Comparison of ENCODE assay signal across 8 cellular contexts in genomic region chr20:59518881-59519706, GRCh38.
DNase-seq lines count a peak whose midpoint lies in the region; ATAC-seq, FAIRE-seq and TF ChIP-seq lines count a peak whose summit lies in the region.

No MANE protein-coding gene starts in this region.

- TF ChIP-seq CTCF in CD4-positive, alpha-beta T cell (IDR thresholded peaks at IDR 0.05): peak; percentile 88
- peak; percentile 71 to 89 for TF ChIP-seq CTCF in brain (conservative IDR thresholded peaks at IDR 0.05)

- no peaks in the 10 kb centered on the region for H3K4me1 Mint-ChIP-seq in CD4-positive, alpha-beta T cell (ENCODE audit: low read depth)
- peaks cover 17% of the 10 kb centered on the region for H3K4me1 Mint-ChIP-seq in brain
- H3K4me1 Mint-ChIP-seq in stimulated activated effector memory CD8-positive, alpha-beta T cell treated with anti-CD3 and anti-CD28 coated beads, Interleukin-12 subunit alpha, Interleukin-12 subunit beta, amount 100 ng/mL, for 72 hours: no peaks in the 10 kb centered on the region

- intact Hi-C loops in CD4-positive, alpha-beta T cell (cut with DNase I, micrococcal nuclease): no loop called here

- H3K27ac Mint-ChIP-seq in CD4-positive, alpha-beta T cell: no peak overlapping the region
- H3K27ac Mint-ChIP-seq in brain: no peak overlapping the region
- no peak overlapping the region for H3K27ac Mint-ChIP-seq in stimulated activated effector memory CD8-positive, alpha-beta T cell treated with anti-CD3 and anti-CD28 coated beads, Interleukin-12 subunit alpha, Interleukin-12 subunit beta, amount 100 ng/mL, for 72 hours

- H3K27ac ChIP-seq in CD4-positive, alpha-beta T cell (ENCODE audit: low read depth, low read length): no peak overlapping the region

- DNase-seq in CD4-positive, alpha-beta T cell: peak in 3 of 10 experiments; percentile 9 to 15 (median 11)
- peak; percentile 48 for DNase-seq in Jurkat, Clone E6-1 (ENCODE audit: low read depth, low spot score)
- peak; percentile 69 for DNase-seq in OCI-M1 (lab: John Stamatoyannopoulos, UW)
- peak in 1 of 2 donors; percentile 7 for DNase-seq in stimulated activated effector memory CD8-positive, alpha-beta T cell treated with anti-CD3 and anti-CD28 coated beads, Interleukin-12 subunit alpha, Interleukin-12 subunit beta, amount 100 ng/mL, for 72 hours (ENCODE audit: low spot score in 2 of 2)

- H3K9me3 ChIP-seq in CD4-positive, alpha-beta T cell (ENCODE audit: control insufficient read depth, low read length): no peaks in the 10 kb centered on the region

- H3K4me3 ChIP-seq in Jurkat, Clone E6-1 (ENCODE audit: low read length): no peak overlapping the region

- H3K4me3 Mint-ChIP-seq in CD4-positive, alpha-beta T cell: no peak overlapping the region
- H3K4me3 Mint-ChIP-seq in brain: no peak overlapping the region
- H3K4me3 Mint-ChIP-seq in stimulated activated effector memory CD8-positive, alpha-beta T cell treated with anti-CD3 and anti-CD28 coated beads, Interleukin-12 subunit alpha, Interleukin-12 subunit beta, amount 100 ng/mL, for 72 hours: no peak overlapping the region

- peaks cover 44% of the 10 kb centered on the region for H3K27me3 ChIP-seq in CD4-positive, alpha-beta T cell (ENCODE audit: control insufficient read depth, insufficient read depth, low read length)

- H3K9me3 Mint-ChIP-seq in CD4-positive, alpha-beta T cell: no peaks in the 10 kb centered on the region
- peaks cover 0 to 2% (median 0%) of the 10 kb centered on the region in 5 experiments for H3K9me3 Mint-ChIP-seq in brain
- H3K9me3 Mint-ChIP-seq in stimulated activated effector memory CD8-positive, alpha-beta T cell treated with anti-CD3 and anti-CD28 coated beads, Interleukin-12 subunit alpha, Interleukin-12 subunit beta, amount 100 ng/mL, for 72 hours: no peaks in the 10 kb centered on the region

- H3K27me3 Mint-ChIP-seq in CD4-positive, alpha-beta T cell: peaks cover 82% of the 10 kb centered on the region
- H3K27me3 Mint-ChIP-seq in brain: peaks cover 33% of the 10 kb centered on the region

- H3K36me3 Mint-ChIP-seq in CD4-positive, alpha-beta T cell (ENCODE audit: low read depth): no peaks in the 10 kb centered on the region
- no peaks in the 10 kb centered on the region for H3K36me3 Mint-ChIP-seq in brain
- H3K36me3 Mint-ChIP-seq in stimulated activated effector memory CD8-positive, alpha-beta T cell treated with anti-CD3 and anti-CD28 coated beads, Interleukin-12 subunit alpha, Interleukin-12 subunit beta, amount 100 ng/mL, for 72 hours: no peaks in the 10 kb centered on the region

- peak; percentile 36 for FAIRE-seq in islet of Langerhans (lab: Jason Lieb, UNC)

- POLR2A ChIA-PET in CD4-positive, alpha-beta T cell (lab: Charles Lee): no interaction called here

- CTCF ChIA-PET in CD4-positive, alpha-beta T cell (lab: Charles Lee): no interaction called here

- peak; percentile 52 for ATAC-seq in CD4-positive, alpha-beta T cell (ENCODE audit: poor library complexity)
- peak; percentile 69 for ATAC-seq in GM18861 (IDR thresholded peaks at IDR 0.05; ENCODE audit: unreplicated experiment)
- peak; percentile 67 for ATAC-seq in stimulated activated effector memory CD8-positive, alpha-beta T cell treated with anti-CD3 and anti-CD28 coated beads, Interleukin-12 subunit alpha, Interleukin-12 subunit beta, amount 100 ng/mL, for 72 hours
- no peak for ATAC-seq in GM19035 (IDR thresholded peaks at IDR 0.05; ENCODE audit: unreplicated experiment)
